Comparison of ENCODE assay signal across 8 cellular contexts in genomic region chr22:36144886-36145541, GRCh38. TPM values are rescaled to one million over a fixed set of nuclear protein-coding genes. Genes with fewer than 3 reads are reported as not detected.
DNase-seq lines count a peak whose midpoint lies in the region; ATAC-seq and TF ChIP-seq lines count a peak whose summit lies in the region.

No MANE protein-coding gene starts in this region.

- ATAC-seq in activated naive CD4-positive, alpha-beta T cell treated with anti-CD3 and anti-CD28 coated beads, Interleukin-2, amount 50 U/mL, for 72 hours = peak; percentile 46 to 54
- ATAC-seq in HG03439 (IDR thresholded peaks at IDR 0.05; ENCODE audit: unreplicated experiment) (no peak), GM21717 (IDR thresholded peaks at IDR 0.05; ENCODE audit: unreplicated experiment) (no peak)

- H3K36me3 Mint-ChIP-seq in activated naive CD4-positive, alpha-beta T cell treated with anti-CD3 and anti-CD28 coated beads, Interleukin-2, amount 50 U/mL, for 72 hours = peaks cover 0 to 9% of the 10 kb centered on the region in 2 donors
- H3K36me3 Mint-ChIP-seq in glutamatergic neuron (ENCODE audit: unreplicated experiment) (no peaks in the 10 kb centered on the region), osteocyte (ENCODE audit: unreplicated experiment) (peaks cover 8% of the 10 kb centered on the region)

- TF ChIP-seq CTCF in glutamatergic neuron (IDR thresholded peaks at IDR 0.05; ENCODE audit: partially characterized antibody, unreplicated experiment) (peak; percentile 50), osteocyte (IDR thresholded peaks at IDR 0.05) (peak; percentile 90)

- H3K4me3 Mint-ChIP-seq in glutamatergic neuron (ENCODE audit: unreplicated experiment) = no peak overlapping the region
- no peak overlapping the region for H3K4me3 Mint-ChIP-seq in osteocyte (ENCODE audit: unreplicated experiment)

- H3K27me3 Mint-ChIP-seq in glutamatergic neuron (ENCODE audit: unreplicated experiment) = no peaks in the 10 kb centered on the region
- H3K27me3 Mint-ChIP-seq in osteocyte (ENCODE audit: unreplicated experiment) = no peaks in the 10 kb centered on the region

- no peaks in the 10 kb centered on the region for H3K9me3 Mint-ChIP-seq in activated naive CD4-positive, alpha-beta T cell treated with anti-CD3 and anti-CD28 coated beads, Interleukin-2, amount 50 U/mL, for 72 hours
- no peaks in the 10 kb centered on the region for H3K9me3 Mint-ChIP-seq in glutamatergic neuron (ENCODE audit: unreplicated experiment)
- H3K9me3 Mint-ChIP-seq in osteocyte (ENCODE audit: unreplicated experiment) = no peaks in the 10 kb centered on the region

- no peak overlapping the region for H3K27ac Mint-ChIP-seq in activated naive CD4-positive, alpha-beta T cell treated with anti-CD3 and anti-CD28 coated beads, Interleukin-2, amount 50 U/mL, for 72 hours
- H3K27ac Mint-ChIP-seq in glutamatergic neuron (ENCODE audit: unreplicated experiment) (no peak overlapping the region), osteocyte (ENCODE audit: unreplicated experiment) (peak overlapping the region; percentile 59)

- DNase-seq in AG08396 (ENCODE audit: low spot score) (peak; percentile 50), GM03348 (ENCODE audit: low spot score) (peak; percentile 73), NCI-H2227 treated with DMSO at 0.1 percent for 48 hours (lab: John Stamatoyannopoulos, UW) (peak; percentile 25), glutamatergic neuron (peak; percentile 62), osteocyte (ENCODE audit: extremely low spot score, unreplicated experiment) (no peak)
- DNase-seq in activated naive CD4-positive, alpha-beta T cell treated with anti-CD3 and anti-CD28 coated beads, Interleukin-2, amount 50 U/mL, for 72 hours (ENCODE audit: low spot score in 2 of 2) = no peak

- peaks cover 8% of the 10 kb centered on the region for H3K4me1 Mint-ChIP-seq in glutamatergic neuron (ENCODE audit: low read depth, unreplicated experiment)
- H3K4me1 Mint-ChIP-seq in osteocyte (ENCODE audit: unreplicated experiment) = peaks cover 18% of the 10 kb centered on the region

RNA-seq across cellular contexts. Expression of gene APOL3, which starts 15.5 kb away (rescaled TPM):
- total RNA-seq in activated naive CD4-positive, alpha-beta T cell treated with anti-CD3 and anti-CD28 coated beads, Interleukin-2, amount 50 U/mL, for 72 hours = 10 to 100 TPM; 46.4 to 70.0 TPM
- not detected for total RNA-seq in glutamatergic neuron (ENCODE audit: unreplicated experiment)
- total RNA-seq in osteocyte = 10.1 and 10.8 TPM in 2 replicates

RNA-seq across cellular contexts. Expression of gene APOL4, which starts 56.6 kb away (rescaled TPM):
- total RNA-seq in activated naive CD4-positive, alpha-beta T cell treated with anti-CD3 and anti-CD28 coated beads, Interleukin-2, amount 50 U/mL, for 72 hours = under 1 TPM; 0.14 to 0.18 TPM
- total RNA-seq in glutamatergic neuron (ENCODE audit: unreplicated experiment) = not detected
- total RNA-seq in osteocyte = 0.13 TPM in 1 of 2 replicates, not detected in the other

Comparison
In these comparisons a context has a peak if more than half of its experiments do, and no peak if none do; other contexts are left out.
1. DNase-seq: peak in AG08396 (single experiment), GM03348 (single experiment), NCI-H2227 treated with DMSO at 0.1 percent for 48 hours (single experiment) and glutamatergic neuron (single experiment); none in activated naive CD4-positive, alpha-beta T cell treated with anti-CD3 and anti-CD28 coated beads, Interleukin-2, amount 50 U/mL, for 72 hours (0 of 2) and osteocyte (single experiment).
2. ATAC-seq: peak in activated naive CD4-positive, alpha-beta T cell treated with anti-CD3 and anti-CD28 coated beads, Interleukin-2, amount 50 U/mL, for 72 hours (2 of 2); none in HG03439 (single experiment) and GM21717 (single experiment).
3. RNA of gene APOL3, which starts 15.5 kb away (total RNA-seq): 46.4 to 70.0 TPM in activated naive CD4-positive, alpha-beta T cell treated with anti-CD3 and anti-CD28 coated beads, Interleukin-2, amount 50 U/mL, for 72 hours and 10.1 to 10.8 TPM in osteocyte; not detected in glutamatergic neuron (single experiment); every median in the first group is over 10 times any median in the second.